In the genomic region with DNA sequence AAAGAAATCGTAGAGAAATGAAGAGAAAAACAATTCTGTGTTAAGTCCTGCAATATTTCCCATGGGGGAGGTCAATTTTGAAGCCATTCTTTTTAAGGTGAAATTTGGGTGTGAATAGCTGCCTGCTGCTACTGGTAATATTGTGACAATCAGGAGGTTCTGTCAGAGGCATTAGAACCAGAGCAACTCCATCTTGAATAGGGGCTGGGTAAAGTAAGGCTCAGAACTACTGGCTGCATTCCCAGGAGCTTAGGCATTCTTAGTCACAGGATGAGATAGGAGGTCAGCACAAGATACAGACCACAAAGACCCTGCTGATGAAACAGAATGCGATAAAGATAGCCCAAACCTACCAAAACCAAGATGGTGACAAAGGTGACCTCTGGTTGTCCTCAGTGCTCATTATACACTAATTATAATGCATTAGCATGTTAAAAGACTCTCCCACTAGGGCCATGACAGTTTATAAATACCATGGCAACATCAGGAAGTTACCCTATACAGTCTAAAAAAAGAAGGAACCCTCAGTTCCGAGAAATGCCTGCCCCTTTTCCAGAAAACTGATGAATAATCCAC, we compare ENCODE assay signal across 19 cellular contexts. TPM values are rescaled to one million over a fixed set of nuclear protein-coding genes. Genes with fewer than 3 reads are reported as not detected.
DNase-seq lines count a peak whose midpoint lies in the region; ATAC-seq and TF ChIP-seq lines count a peak whose summit lies in the region.
"Had no signal": no experiment of that assay in that cellular context is flagged by ENCODE, and none has a peak within 500 bp of the region (broad histone marks: within the 10 kb centered on the region; RNA-seq: fewer than 3 reads in every experiment).

No MANE protein-coding gene starts in this region.

- H3K27me3 ChIP-seq in RWPE2 (ENCODE audit: insufficient read depth, poor library complexity, severe bottlenecking) (no peaks in the 10 kb centered on the region), osteoblast (ENCODE audit: insufficient read depth, low read length) (no peaks in the 10 kb centered on the region), colonic mucosa (no peaks in the 10 kb centered on the region), testis (no peaks in the 10 kb centered on the region)
- H3K27me3 ChIP-seq: BLaER1 treated with 17β-estradiol and CSF1 and Interleukin-3, amounts not matched to agents 10 nM and 100 nM; uterus had no signal

- intact Hi-C loops in dendritic cell treated with granulocyte-macrophage colony-stimulating factor and Interleukin-4, amounts not matched to agents 40 ng/mL and 50 ng/mL, for 4 days (cut with micrococcal nuclease), result no loop called here
- intact Hi-C loops in colonic mucosa (cut with DNase I) (no loop called here), testis (cut with DNase I; ENCODE audit: low total_unique reads) (no loop called here)

- no peaks in the 10 kb centered on the region for H3K9me3 ChIP-seq in RWPE2 (ENCODE audit: severe bottlenecking)
- no peaks in the 10 kb centered on the region for H3K9me3 ChIP-seq in osteoblast (ENCODE audit: low read depth, low read length)
- no peaks in the 10 kb centered on the region for H3K9me3 ChIP-seq in colonic mucosa
- no peaks in the 10 kb centered on the region for H3K9me3 ChIP-seq in testis
- H3K9me3 ChIP-seq: BLaER1 treated with 17β-estradiol and CSF1 and Interleukin-3, amounts not matched to agents 10 nM and 100 nM; uterus had no signal

- H3K27ac Mint-ChIP-seq in HFFc6, result peak overlapping the region; percentile 67
- H3K27ac Mint-ChIP-seq in dendritic cell treated with granulocyte-macrophage colony-stimulating factor and Interleukin-4, amounts not matched to agents 40 ng/mL and 50 ng/mL, for 4 days, result peak overlapping the region; percentile 51
- H3K27ac Mint-ChIP-seq: activated naive CD4-positive, alpha-beta T cell treated with anti-CD3 and anti-CD28 coated beads for 36 hours; effector memory CD8-positive, alpha-beta T cell had no signal

- H3K79me2 ChIP-seq in osteoblast (ENCODE audit: insufficient read depth, low read length), result no peaks in the 10 kb centered on the region

- H2AFZ ChIP-seq in osteoblast (ENCODE audit: low read length), result peak overlapping the region; percentile 40

- H3K36me3 Mint-ChIP-seq in HFFc6 (ENCODE audit: low read depth), result no peaks in the 10 kb centered on the region
- H3K36me3 Mint-ChIP-seq in dendritic cell treated with granulocyte-macrophage colony-stimulating factor and Interleukin-4, amounts not matched to agents 40 ng/mL and 50 ng/mL, for 4 days (ENCODE audit: low read depth), result no peaks in the 10 kb centered on the region

- no peak overlapping the region for H3K27ac ChIP-seq in RWPE2 (ENCODE audit: poor library complexity, severe bottlenecking)
- H3K27ac ChIP-seq in osteoblast (ENCODE audit: low read depth, low read length), result peak overlapping the region; percentile 24
- no peak overlapping the region for H3K27ac ChIP-seq in colonic mucosa
- H3K27ac ChIP-seq in testis, result no peak overlapping the region
- H3K27ac ChIP-seq: uterus had no signal

- 77 to 81% methylated on average over 3 of the region's 3 CpGs for WGBS in testis, 2 donors

- TF ChIP-seq CTCF in HFFc6 (IDR thresholded peaks at IDR 0.05), result no peak
- no peak for TF ChIP-seq CTCF in RWPE2 (IDR thresholded peaks at IDR 0.05; ENCODE audit: poor library complexity, severe bottlenecking)
- no peak for TF ChIP-seq CTCF in osteoblast (IDR thresholded peaks at IDR 0.05; ENCODE audit: extremely low read depth, low read depth, low read length)
- TF ChIP-seq CTCF in colonic mucosa (IDR thresholded peaks at IDR 0.05), result no peak
- no peak for TF ChIP-seq CTCF in testis (IDR thresholded peaks at IDR 0.05)

- ATAC-seq in RWPE2 (ENCODE audit: low read depth), result peak; percentile 17; the same call in 1 of the 3 replicates
- ATAC-seq: effector memory CD8-positive, alpha-beta T cell had no signal

- H3K4me1 Mint-ChIP-seq in HFFc6 (ENCODE audit: low read depth), result peaks cover 29% of the 10 kb centered on the region
- peaks cover 4% of the 10 kb centered on the region for H3K4me1 Mint-ChIP-seq in dendritic cell treated with granulocyte-macrophage colony-stimulating factor and Interleukin-4, amounts not matched to agents 40 ng/mL and 50 ng/mL, for 4 days (ENCODE audit: low read depth)

- no peaks in the 10 kb centered on the region for H4K20me1 ChIP-seq in osteoblast (ENCODE audit: insufficient read depth, low read length)
- H4K20me1 ChIP-seq: BLaER1 treated with 17β-estradiol and CSF1 and Interleukin-3, amounts not matched to agents 10 nM and 100 nM had no signal

- H3K4me3 ChIP-seq in RWPE2 (ENCODE audit: severe bottlenecking) (no peak overlapping the region), osteoblast (ENCODE audit: insufficient read depth, low read length) (no peak overlapping the region), colonic mucosa (no peak overlapping the region), testis (no peak overlapping the region)
- H3K4me3 ChIP-seq: BLaER1 treated with 17β-estradiol and CSF1 and Interleukin-3, amounts not matched to agents 10 nM and 100 nM; uterus had no signal

- no peak overlapping the region for H3K4me2 ChIP-seq in osteoblast (ENCODE audit: insufficient read depth, low read length)

- H3K36me3 ChIP-seq in RWPE2 (ENCODE audit: low read depth) (no peaks in the 10 kb centered on the region), osteoblast (ENCODE audit: insufficient read depth, low read length) (no peaks in the 10 kb centered on the region), colonic mucosa (no peaks in the 10 kb centered on the region), testis (ENCODE audit: low read depth, missing control alignments) (no peaks in the 10 kb centered on the region)
- H3K36me3 ChIP-seq: BLaER1 treated with 17β-estradiol and CSF1 and Interleukin-3, amounts not matched to agents 10 nM and 100 nM; uterus had no signal

- H3K27me3 Mint-ChIP-seq in HFFc6 (ENCODE audit: insufficient read depth), result no peaks in the 10 kb centered on the region; the same call in 1 of the 2 replicates
- no peaks in the 10 kb centered on the region for H3K27me3 Mint-ChIP-seq in dendritic cell treated with granulocyte-macrophage colony-stimulating factor and Interleukin-4, amounts not matched to agents 40 ng/mL and 50 ng/mL, for 4 days
- H3K27me3 Mint-ChIP-seq: effector memory CD8-positive, alpha-beta T cell had no signal

- H3K4me1 ChIP-seq in RWPE2 (ENCODE audit: insufficient read depth, poor library complexity, severe bottlenecking), result no peaks in the 10 kb centered on the region
- peaks cover 16% of the 10 kb centered on the region for H3K4me1 ChIP-seq in osteoblast (ENCODE audit: insufficient read depth, low read length)
- no peaks in the 10 kb centered on the region for H3K4me1 ChIP-seq in colonic mucosa
- H3K4me1 ChIP-seq in testis, result no peaks in the 10 kb centered on the region
- H3K4me1 ChIP-seq: uterus had no signal

- peak overlapping the region; percentile 58; the same call in 1 of the 2 replicates for H3K4me3 Mint-ChIP-seq in HFFc6
- H3K4me3 Mint-ChIP-seq in dendritic cell treated with granulocyte-macrophage colony-stimulating factor and Interleukin-4, amounts not matched to agents 40 ng/mL and 50 ng/mL, for 4 days, result no peak overlapping the region
- H3K4me3 Mint-ChIP-seq: activated naive CD4-positive, alpha-beta T cell treated with anti-CD3 and anti-CD28 coated beads for 36 hours; effector memory CD8-positive, alpha-beta T cell had no signal

- no peak for TF ChIP-seq POLR2A in testis (IDR thresholded peaks at IDR 0.05)

- DNase-seq in HFFc6 (peak; percentile 59), RWPE2 (ENCODE audit: low spot score) (no peak), osteoblast (ENCODE audit: insufficient read length, low spot score, missing footprints) (peak; percentile 5), HuH-7 (ENCODE audit: low spot score) (no peak), colonic mucosa (no peak), testis (no peak)
- no peak for DNase-seq in activated CD8-positive, alpha-beta memory T cell treated with anti-CD3 and anti-CD28 coated beads, Interleukin-2, amount 50 U/mL, for 4 hours
- DNase-seq: activated naive CD4-positive, alpha-beta T cell treated with anti-CD3 and anti-CD28 coated beads for 36 hours; DMS79; effector memory CD8-positive, alpha-beta T cell; H7; islet precursor cell; NCI-H1694; nucleus accumbens; small intestine; stimulated activated naive CD4-positive, alpha-beta T cell treated with Interleukin-2 at 50 U/mL for 16 hours; uterus had no signal

- no peaks in the 10 kb centered on the region for H3K9me3 Mint-ChIP-seq in HFFc6
- H3K9me3 Mint-ChIP-seq in dendritic cell treated with granulocyte-macrophage colony-stimulating factor and Interleukin-4, amounts not matched to agents 40 ng/mL and 50 ng/mL, for 4 days, result no peaks in the 10 kb centered on the region
- H3K9me3 Mint-ChIP-seq: activated naive CD4-positive, alpha-beta T cell treated with anti-CD3 and anti-CD28 coated beads for 36 hours; effector memory CD8-positive, alpha-beta T cell had no signal

- H3K9ac ChIP-seq in colonic mucosa (ENCODE audit: low read depth in 2 of 2, low read length in 2 of 2), result no peak overlapping the region

RNA-seq across cellular contexts. Expression of gene MTHFD1, which starts 24.8 kb away (rescaled TPM):
- 100 to 1,000 TPM in 4 of 6 experiments, 10 to 100 TPM in 2; 81.3 to 116 (median 111) TPM for total RNA-seq in HFFc6 (2021; fragmentation: NEBNext Ultra II Directional; extraction: Animal tissue kit (Norgen Biotek cat#: 25700))
- total RNA-seq in osteoblast (28.2 and 33.6 TPM in 2 replicates), colonic mucosa (100 to 1,000 TPM in 1 of 2 donors, 10 to 100 TPM in 1; 38.1 to 123 TPM), testis (10 to 100 TPM; 27.4 to 28.8 TPM)
- 22.3 TPM for polyA plus RNA-seq in testis (ENCODE audit: insufficient read depth, low read depth, low replicate concordance)

Comparison
In these comparisons a context has a peak if more than half of its experiments do, and no peak if none do; other contexts are left out.
1. DNase-seq: peak in HFFc6 (single experiment) and osteoblast (single experiment); none in RWPE2 (single experiment), activated CD8-positive, alpha-beta memory T cell treated with anti-CD3 and anti-CD28 coated beads, Interleukin-2, amount 50 U/mL, for 4 hours (single experiment), HuH-7 (single experiment), colonic mucosa (single experiment) and testis (single experiment).